ENCODE assay signal across 8 cellular contexts in genomic region chr17:46818929-46819859, GRCh38. TPM values are rescaled to one million over a fixed set of nuclear protein-coding genes. Genes with fewer than 3 reads are reported as not detected.
DNase-seq lines count a peak whose midpoint lies in the region; ATAC-seq lines count a peak whose summit lies in the region.

No MANE protein-coding gene starts in this region.

- no peak overlapping the region for H3K27ac ChIP-seq in subcutaneous abdominal adipose tissue (ENCODE audit: low read depth, low read length)

- H3K4me3 Mint-ChIP-seq in activated CD4-positive, alpha-beta T cell treated with anti-CD3 and anti-CD28 coated beads, Interleukin-2, amount 10 ng/mL, durations not matched to agents 7 days and 5 days: peak overlapping the region; percentile 25
- peak overlapping the region; percentile 39 for H3K4me3 Mint-ChIP-seq in activated T-helper 2 cell treated with anti-CD3 and anti-CD28 coated beads, Interferon-gamma antibody, Interleukin-2, Interleukin-4, amounts not matched to agents 10 μg/mL and 5 μg/mL and 100 μg/mL, durations not matched to agents 14 hours and 24 hours and 36 hours (ENCODE audit: low read depth)

- CTCF ChIA-PET in activated CD4-positive, alpha-beta T cell treated with anti-CD3 and anti-CD28 coated beads, Interleukin-2, amount 10 ng/mL, durations not matched to agents 7 days and 5 days (lab: Charles Lee): no interaction called here

- intact Hi-C loops in activated T-helper 2 cell treated with anti-CD3 and anti-CD28 coated beads, Interferon-gamma antibody, Interleukin-2, Interleukin-4, amounts not matched to agents 10 μg/mL and 5 μg/mL and 100 μg/mL, durations not matched to agents 14 hours and 24 hours and 36 hours (cut with micrococcal nuclease): loop anchor here (5.0 kb wide), 1 partner anchor 47 kb away; no protein-coding TSS in a partner anchor

- H3K4me3 ChIP-seq in subcutaneous abdominal adipose tissue (ENCODE audit: low read depth in 1 of 5, low read length in 5 of 5): peak overlapping the region in 4 of 5 donors; percentile 39 to 60 (median 48)

- no peaks in the 10 kb centered on the region for H3K36me3 Mint-ChIP-seq in activated CD4-positive, alpha-beta T cell treated with anti-CD3 and anti-CD28 coated beads, Interleukin-2, amount 10 ng/mL, durations not matched to agents 7 days and 5 days (ENCODE audit: low read depth)
- H3K36me3 Mint-ChIP-seq in activated T-helper 2 cell treated with anti-CD3 and anti-CD28 coated beads, Interferon-gamma antibody, Interleukin-2, Interleukin-4, amounts not matched to agents 10 μg/mL and 5 μg/mL and 100 μg/mL, durations not matched to agents 14 hours and 24 hours and 36 hours (ENCODE audit: low read depth): no peaks in the 10 kb centered on the region

- peaks cover 62 to 82% (median 79%) of the 10 kb centered on the region in 5 donors for H3K27me3 ChIP-seq in subcutaneous abdominal adipose tissue (ENCODE audit: control insufficient read depth in 5 of 5, insufficient read depth in 4 of 5, low read length in 5 of 5)

- no peaks in the 10 kb centered on the region for H3K9me3 ChIP-seq in subcutaneous abdominal adipose tissue (ENCODE audit: control insufficient read depth in 5 of 5, low read length in 5 of 5)

- peaks cover 2 to 27% (median 21%) of the 10 kb centered on the region in 5 donors for H3K4me1 ChIP-seq in subcutaneous abdominal adipose tissue (ENCODE audit: control insufficient read depth in 5 of 5, insufficient read depth in 5 of 5, low read length in 5 of 5)

- H3K9ac ChIP-seq in subcutaneous abdominal adipose tissue (ENCODE audit: low read length in 5 of 5): peak overlapping the region in 1 of 5 donors; percentile 35

- POLR2A ChIA-PET in activated CD4-positive, alpha-beta T cell treated with anti-CD3 and anti-CD28 coated beads, Interleukin-2, amount 10 ng/mL, durations not matched to agents 7 days and 5 days (lab: Charles Lee): no interaction called here

- no peaks in the 10 kb centered on the region for H3K9me3 Mint-ChIP-seq in activated CD4-positive, alpha-beta T cell treated with anti-CD3 and anti-CD28 coated beads, Interleukin-2, amount 10 ng/mL, durations not matched to agents 7 days and 5 days
- H3K9me3 Mint-ChIP-seq in activated T-helper 2 cell treated with anti-CD3 and anti-CD28 coated beads, Interferon-gamma antibody, Interleukin-2, Interleukin-4, amounts not matched to agents 10 μg/mL and 5 μg/mL and 100 μg/mL, durations not matched to agents 14 hours and 24 hours and 36 hours: no peaks in the 10 kb centered on the region

- H3K36me3 ChIP-seq in subcutaneous abdominal adipose tissue (ENCODE audit: control insufficient read depth in 5 of 5, insufficient read depth in 5 of 5, low read length in 5 of 5): no peaks in the 10 kb centered on the region

- no peak for ATAC-seq in GM19397 (IDR thresholded peaks at IDR 0.05; ENCODE audit: unreplicated experiment)

- peaks cover 73% of the 10 kb centered on the region for H3K27me3 Mint-ChIP-seq in activated CD4-positive, alpha-beta T cell treated with anti-CD3 and anti-CD28 coated beads, Interleukin-2, amount 10 ng/mL, durations not matched to agents 7 days and 5 days
- peaks cover 62% of the 10 kb centered on the region for H3K27me3 Mint-ChIP-seq in activated T-helper 2 cell treated with anti-CD3 and anti-CD28 coated beads, Interferon-gamma antibody, Interleukin-2, Interleukin-4, amounts not matched to agents 10 μg/mL and 5 μg/mL and 100 μg/mL, durations not matched to agents 14 hours and 24 hours and 36 hours (ENCODE audit: low read depth)

- no peak for DNase-seq in activated CD4-positive, alpha-beta T cell treated with anti-CD3 and anti-CD28 coated beads, Interleukin-2, amount 10 ng/mL, durations not matched to agents 7 days and 5 days
- DNase-seq in activated CD4-positive, alpha-beta T cell treated with anti-CD3 and anti-CD28 coated beads for 48 hours: no peak
- no peak for DNase-seq in activated T-helper 2 cell treated with anti-CD3 and anti-CD28 coated beads, Interferon-gamma antibody, Interleukin-2, Interleukin-4, amounts not matched to agents 10 μg/mL and 5 μg/mL and 100 μg/mL, durations not matched to agents 14 hours and 24 hours and 36 hours (ENCODE audit: low spot score)
- DNase-seq in islet precursor cell (peak; percentile 89), HCEC 1CT (no peak)
- no peak for DNase-seq in effector CD8-positive, alpha-beta T cell (lab: John Stamatoyannopoulos, UW)

- H3K4me1 Mint-ChIP-seq in activated CD4-positive, alpha-beta T cell treated with anti-CD3 and anti-CD28 coated beads, Interleukin-2, amount 10 ng/mL, durations not matched to agents 7 days and 5 days: peaks cover 16% of the 10 kb centered on the region
- peaks cover 2% of the 10 kb centered on the region for H3K4me1 Mint-ChIP-seq in activated T-helper 2 cell treated with anti-CD3 and anti-CD28 coated beads, Interferon-gamma antibody, Interleukin-2, Interleukin-4, amounts not matched to agents 10 μg/mL and 5 μg/mL and 100 μg/mL, durations not matched to agents 14 hours and 24 hours and 36 hours (ENCODE audit: low read depth)

- H3K27ac Mint-ChIP-seq in activated CD4-positive, alpha-beta T cell treated with anti-CD3 and anti-CD28 coated beads, Interleukin-2, amount 10 ng/mL, durations not matched to agents 7 days and 5 days: no peak overlapping the region
- no peak overlapping the region for H3K27ac Mint-ChIP-seq in activated T-helper 2 cell treated with anti-CD3 and anti-CD28 coated beads, Interferon-gamma antibody, Interleukin-2, Interleukin-4, amounts not matched to agents 10 μg/mL and 5 μg/mL and 100 μg/mL, durations not matched to agents 14 hours and 24 hours and 36 hours

RNA-seq across cellular contexts. Expression of gene WNT3, which starts 0.7 kb away (rescaled TPM):
- total RNA-seq in activated CD4-positive, alpha-beta T cell treated with anti-CD3 and anti-CD28 coated beads, Interleukin-2, amount 10 ng/mL, durations not matched to agents 7 days and 5 days: not detected
- 0.07 TPM in 1 of 2 replicates, not detected in the other for total RNA-seq in activated T-helper 2 cell treated with anti-CD3 and anti-CD28 coated beads, Interferon-gamma antibody, Interleukin-2, Interleukin-4, amounts not matched to agents 10 μg/mL and 5 μg/mL and 100 μg/mL, durations not matched to agents 14 hours and 24 hours and 36 hours

RNA-seq across cellular contexts. Expression of gene WNT9B, which starts 32.2 kb away (rescaled TPM):
- not detected for total RNA-seq in activated CD4-positive, alpha-beta T cell treated with anti-CD3 and anti-CD28 coated beads, Interleukin-2, amount 10 ng/mL, durations not matched to agents 7 days and 5 days
- not detected in 2 replicates for total RNA-seq in activated T-helper 2 cell treated with anti-CD3 and anti-CD28 coated beads, Interferon-gamma antibody, Interleukin-2, Interleukin-4, amounts not matched to agents 10 μg/mL and 5 μg/mL and 100 μg/mL, durations not matched to agents 14 hours and 24 hours and 36 hours
